In the genomic region with DNA sequence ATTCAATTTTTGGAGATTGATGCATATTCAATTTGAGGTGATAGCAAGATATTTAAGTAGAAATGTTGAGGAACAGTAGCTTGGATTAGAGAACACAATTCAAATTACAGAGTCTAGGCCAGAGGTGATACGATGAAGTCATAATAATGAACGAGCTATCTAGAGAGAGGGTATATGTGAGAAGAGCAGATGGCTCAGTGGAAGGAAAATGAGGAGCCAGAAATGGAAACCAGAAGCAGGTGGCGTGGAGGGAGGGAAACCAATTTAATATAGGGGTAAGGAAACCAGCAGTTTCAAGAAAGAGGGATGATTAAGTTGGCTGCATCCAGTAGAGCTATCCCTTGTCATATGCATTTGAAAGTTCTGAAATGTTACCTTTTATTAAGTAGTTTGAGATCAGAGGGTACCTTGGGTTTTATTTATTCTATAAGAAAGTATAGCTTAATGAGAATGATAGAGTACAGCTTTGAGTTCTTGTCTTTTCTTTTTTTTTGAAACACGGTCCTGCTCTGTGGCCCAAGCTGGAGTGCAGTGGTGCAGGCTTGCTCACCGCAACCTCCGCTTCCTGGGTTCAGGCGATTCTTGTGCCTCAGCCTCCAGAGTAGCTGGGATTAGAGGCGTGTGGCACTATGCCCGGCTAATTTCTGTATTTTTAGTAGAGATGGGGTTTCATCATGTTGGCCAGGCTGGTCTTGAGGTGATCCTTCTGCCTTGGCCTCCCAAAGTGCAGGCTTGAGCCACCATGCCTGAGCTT, we compare ENCODE assay signal across 1 cellular context.
TF ChIP-seq lines count a peak whose summit lies in the region.

No MANE protein-coding gene starts in this region.

TF ChIP-seq in GM12878, 131 proteins besides CTCF, POLR2A, EP300 and RAD21 (continued from another document):
- TF ChIP-seq ZBTB40 (IDR thresholded peaks at IDR 0.05; ENCODE audit: borderline replicate concordance) (no peak), RBBP5 (conservative IDR thresholded peaks at IDR 0.05) (no peak), CHD1 (IDR thresholded peaks at IDR 0.05; ENCODE audit: low read depth, low read length) (no peak), EED (IDR thresholded peaks at IDR 0.05; ENCODE audit: low read depth) (no peak), TCF7 (IDR thresholded peaks at IDR 0.05; ENCODE audit: borderline replicate concordance) (no peak), SMC3 (IDR thresholded peaks at IDR 0.05; ENCODE audit: borderline replicate concordance, low read length) (no peak), PAX5 (IDR thresholded peaks at IDR 0.05; ENCODE audit: borderline replicate concordance, low read depth, low read length) (no peak), SP1 (IDR thresholded peaks at IDR 0.05; ENCODE audit: low read depth, low read length) (no peak), SRF (IDR thresholded peaks at IDR 0.05; ENCODE audit: low read depth in 2 of 2, low read length in 2 of 2) (no peak), CHD2 (IDR thresholded peaks at IDR 0.05; ENCODE audit: borderline replicate concordance, low read depth, low read length) (no peak), RFX5 (IDR thresholded peaks at IDR 0.05; ENCODE audit: low read depth, low read length) (no peak), SPI1 (IDR thresholded peaks at IDR 0.05; ENCODE audit: borderline replicate concordance, insufficient read depth, low read depth, low read length) (no peak), SMAD5 (IDR thresholded peaks at IDR 0.05; ENCODE audit: low read depth) (no peak), NR2C2 (IDR thresholded peaks at IDR 0.05; ENCODE audit: borderline replicate concordance, control insufficient read depth, insufficient read length, low read depth) (no peak)
- TF ChIP-seq, protein P1, sequence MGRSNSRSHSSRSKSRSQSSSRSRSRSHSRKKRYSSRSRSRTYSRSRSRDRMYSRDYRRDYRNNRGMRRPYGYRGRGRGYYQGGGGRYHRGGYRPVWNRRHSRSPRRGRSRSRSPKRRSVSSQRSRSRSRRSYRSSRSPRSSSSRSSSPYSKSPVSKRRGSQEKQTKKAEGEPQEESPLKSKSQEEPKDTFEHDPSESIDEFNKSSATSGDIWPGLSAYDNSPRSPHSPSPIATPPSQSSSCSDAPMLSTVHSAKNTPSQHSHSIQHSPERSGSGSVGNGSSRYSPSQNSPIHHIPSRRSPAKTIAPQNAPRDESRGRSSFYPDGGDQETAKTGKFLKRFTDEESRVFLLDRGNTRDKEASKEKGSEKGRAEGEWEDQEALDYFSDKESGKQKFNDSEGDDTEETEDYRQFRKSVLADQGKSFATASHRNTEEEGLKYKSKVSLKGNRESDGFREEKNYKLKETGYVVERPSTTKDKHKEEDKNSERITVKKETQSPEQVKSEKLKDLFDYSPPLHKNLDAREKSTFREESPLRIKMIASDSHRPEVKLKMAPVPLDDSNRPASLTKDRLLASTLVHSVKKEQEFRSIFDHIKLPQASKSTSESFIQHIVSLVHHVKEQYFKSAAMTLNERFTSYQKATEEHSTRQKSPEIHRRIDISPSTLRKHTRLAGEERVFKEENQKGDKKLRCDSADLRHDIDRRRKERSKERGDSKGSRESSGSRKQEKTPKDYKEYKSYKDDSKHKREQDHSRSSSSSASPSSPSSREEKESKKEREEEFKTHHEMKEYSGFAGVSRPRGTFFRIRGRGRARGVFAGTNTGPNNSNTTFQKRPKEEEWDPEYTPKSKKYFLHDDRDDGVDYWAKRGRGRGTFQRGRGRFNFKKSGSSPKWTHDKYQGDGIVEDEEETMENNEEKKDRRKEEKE (IDR thresholded peaks at IDR 0.05) = no peak
- TF ChIP-seq, protein P2, sequence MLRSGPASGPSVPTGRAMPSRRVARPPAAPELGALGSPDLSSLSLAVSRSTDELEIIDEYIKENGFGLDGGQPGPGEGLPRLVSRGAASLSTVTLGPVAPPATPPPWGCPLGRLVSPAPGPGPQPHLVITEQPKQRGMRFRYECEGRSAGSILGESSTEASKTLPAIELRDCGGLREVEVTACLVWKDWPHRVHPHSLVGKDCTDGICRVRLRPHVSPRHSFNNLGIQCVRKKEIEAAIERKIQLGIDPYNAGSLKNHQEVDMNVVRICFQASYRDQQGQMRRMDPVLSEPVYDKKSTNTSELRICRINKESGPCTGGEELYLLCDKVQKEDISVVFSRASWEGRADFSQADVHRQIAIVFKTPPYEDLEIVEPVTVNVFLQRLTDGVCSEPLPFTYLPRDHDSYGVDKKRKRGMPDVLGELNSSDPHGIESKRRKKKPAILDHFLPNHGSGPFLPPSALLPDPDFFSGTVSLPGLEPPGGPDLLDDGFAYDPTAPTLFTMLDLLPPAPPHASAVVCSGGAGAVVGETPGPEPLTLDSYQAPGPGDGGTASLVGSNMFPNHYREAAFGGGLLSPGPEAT (IDR thresholded peaks at IDR 0.05; ENCODE audit: low read depth) = no peak
- TF ChIP-seq, protein P3, sequence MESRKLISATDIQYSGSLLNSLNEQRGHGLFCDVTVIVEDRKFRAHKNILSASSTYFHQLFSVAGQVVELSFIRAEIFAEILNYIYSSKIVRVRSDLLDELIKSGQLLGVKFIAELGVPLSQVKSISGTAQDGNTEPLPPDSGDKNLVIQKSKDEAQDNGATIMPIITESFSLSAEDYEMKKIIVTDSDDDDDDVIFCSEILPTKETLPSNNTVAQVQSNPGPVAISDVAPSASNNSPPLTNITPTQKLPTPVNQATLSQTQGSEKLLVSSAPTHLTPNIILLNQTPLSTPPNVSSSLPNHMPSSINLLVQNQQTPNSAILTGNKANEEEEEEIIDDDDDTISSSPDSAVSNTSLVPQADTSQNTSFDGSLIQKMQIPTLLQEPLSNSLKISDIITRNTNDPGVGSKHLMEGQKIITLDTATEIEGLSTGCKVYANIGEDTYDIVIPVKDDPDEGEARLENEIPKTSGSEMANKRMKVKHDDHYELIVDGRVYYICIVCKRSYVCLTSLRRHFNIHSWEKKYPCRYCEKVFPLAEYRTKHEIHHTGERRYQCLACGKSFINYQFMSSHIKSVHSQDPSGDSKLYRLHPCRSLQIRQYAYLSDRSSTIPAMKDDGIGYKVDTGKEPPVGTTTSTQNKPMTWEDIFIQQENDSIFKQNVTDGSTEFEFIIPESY (IDR thresholded peaks at IDR 0.05) = no peak
